ENCODE assay signal across 8 cellular contexts in genomic region chr11:110092577-110093406, GRCh38. TPM values are rescaled to one million over a fixed set of nuclear protein-coding genes. Genes with fewer than 3 reads are reported as not detected.
A peak's percentile ranks its signal among the peaks of the same experiment; 100 is the strongest.
DNase-seq lines count a peak whose midpoint lies in the region; ATAC-seq, FAIRE-seq and TF ChIP-seq lines count a peak whose summit lies in the region.

Gene ZC3H12C, plus strand, starts transcription at chr11:110093392. Its CDS starts 20 bp downstream, at chr11:110093412.

- POLR2A ChIA-PET in AG04450 (lab: Yijun Ruan, JAX): interaction anchor here (0.6 to 1.5 kb wide), 6 partner anchors 8 to 1121 kb away, joined by 3 to 4 read pairs (median 3); no protein-coding TSS in a partner anchor

- FAIRE-seq in GM18507 (lab: Jason Lieb, UNC): peak; percentile 85

- CTCF ChIA-PET in AG04450 (lab: Charles Lee): interaction anchor here (0.6 to 1.4 kb wide), 7 partner anchors 10 to 147 kb away, joined by 3 to 5 read pairs (median 3); no protein-coding TSS in a partner anchor

- DNase-seq in AG04450 (ENCODE audit: low read depth, low spot score): peak; percentile 72
- DNase-seq in GM18507 (ENCODE audit: extremely low spot score, insufficient read length, low read depth): peak; percentile 54
- peak; percentile 1 for DNase-seq in NCI-H1694 (lab: John Stamatoyannopoulos, UW)
- DNase-seq in T1000 (lab: John Stamatoyannopoulos, UW): peak; percentile 64
- peak; percentile 91 for DNase-seq in coronary artery (ENCODE audit: low spot score)
- peak; percentile 43 for DNase-seq in stimulated activated CD4-positive, alpha-beta T cell treated with anti-CD3 and anti-CD28 coated beads, Interleukin-1b, Interleukin-23, amount 100 ng/mL, for 48 hours

- H3K9me3 ChIP-seq in AG04450 (ENCODE audit: control insufficient read depth, insufficient read depth, low read length): no peaks in the 10 kb centered on the region

- TF ChIP-seq CTCF in AG04450 (IDR thresholded peaks at IDR 0.05; ENCODE audit: low read depth, low read length) (peak; percentile 48), coronary artery (IDR thresholded peaks at IDR 0.05) (no peak)

- H3K27me3 ChIP-seq in AG04450 (ENCODE audit: control insufficient read depth, insufficient read depth, low read length) (no peaks in the 10 kb centered on the region), layer of hippocampus (ENCODE audit: control insufficient read depth, insufficient read depth, low read length) (no peaks in the 10 kb centered on the region)

- H3K27ac ChIP-seq in AG04450 (ENCODE audit: low read depth, low read length): peak within 1 kb of the TSS; percentile 87
- peak within 1 kb of the TSS; percentile 96 to 98 for H3K27ac ChIP-seq in coronary artery
- H3K27ac ChIP-seq in layer of hippocampus (ENCODE audit: low read depth, low read length): peak within 1 kb of the TSS; percentile 90

- peak; percentile 57 for ATAC-seq in HG02870 (IDR thresholded peaks at IDR 0.05; ENCODE audit: unreplicated experiment)

- peak within 1 kb of the TSS; percentile 75 for H3K4me3 ChIP-seq in AG04450 (ENCODE audit: low read depth, low read length)
- H3K4me3 ChIP-seq in coronary artery: peak within 1 kb of the TSS; percentile 94

RNA-seq across cellular contexts. Expression of gene ZC3H12C, which starts in this region (rescaled TPM):
- 9.3 and 10.9 TPM in 2 replicates for polyA plus RNA-seq in AG04450 (2011; rRNA removed)
- 14.1 and 16.1 TPM in 2 replicates for polyA minus RNA-seq in AG04450 (2011; rRNA and poly(A)+ RNA removed)

Comparison
In these comparisons a context has a peak if more than half of its experiments do, and no peak if none do; other contexts are left out.
1. Peak in every context shown above with its lines: DNase-seq, ATAC-seq, H3K4me3 ChIP-seq and H3K27ac ChIP-seq.
2. DNase-seq: peak in every context shown above with its lines; median percentile 91 in coronary artery; 72 in AG04450; 64 in T1000; 54 in GM18507; 43 in stimulated activated CD4-positive, alpha-beta T cell treated with anti-CD3 and anti-CD28 coated beads, Interleukin-1b, Interleukin-23, amount 100 ng/mL, for 48 hours; 1 in NCI-H1694.